In the genomic region with DNA sequence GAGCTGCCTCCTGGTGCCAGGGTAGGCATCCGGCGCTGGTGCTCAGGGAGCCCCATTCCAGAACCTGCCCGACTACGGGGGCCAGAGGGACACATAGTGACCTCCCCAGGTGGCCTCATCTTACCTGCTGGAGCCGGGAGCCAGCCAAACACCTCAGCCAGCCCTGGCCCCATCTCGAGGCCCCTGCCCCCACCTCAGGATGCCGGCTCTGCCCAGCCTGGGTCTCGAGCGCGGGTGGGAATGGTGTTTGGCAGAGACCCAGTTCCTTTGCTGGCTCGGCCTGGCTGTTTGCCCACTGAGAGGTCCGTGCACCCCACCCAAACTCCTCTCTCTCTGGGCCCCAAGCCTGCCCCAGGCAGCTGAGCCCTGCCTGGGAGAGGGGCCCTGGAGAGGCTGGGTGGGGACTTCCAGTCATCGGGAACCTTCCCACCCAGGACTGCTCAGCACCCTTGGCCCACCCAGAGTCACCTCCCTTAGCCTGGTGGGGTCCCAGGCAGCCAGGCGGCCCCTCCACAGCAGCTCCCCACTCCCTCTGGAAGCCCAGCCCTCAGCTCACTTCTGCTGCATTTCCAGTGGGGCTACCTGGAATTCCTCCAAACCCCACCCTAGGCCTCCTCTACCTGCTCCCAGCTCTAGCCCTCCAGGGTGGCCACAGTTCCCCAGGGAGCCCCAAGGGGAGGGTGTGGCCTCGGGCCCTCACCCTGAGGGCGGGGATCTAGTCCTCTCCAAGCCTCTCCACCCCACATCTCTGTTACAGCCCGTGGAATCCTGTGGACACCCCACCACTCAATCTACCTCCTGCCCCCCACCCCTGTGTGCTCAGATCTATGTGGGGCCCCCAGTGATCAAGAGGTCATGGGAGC, we compare ENCODE assay signal across 3 cellular contexts.
A peak's percentile ranks its signal among the peaks of the same experiment; 100 is the strongest.
TF ChIP-seq lines count a peak whose summit lies in the region.

No MANE protein-coding gene starts in this region.

TF ChIP-seq in A549, 52 proteins besides CTCF, POLR2A, EP300 and RAD21:
- TF ChIP-seq PHF8 (IDR thresholded peaks at IDR 0.05; ENCODE audit: borderline replicate concordance, low read depth): no peak
- TF ChIP-seq ESRRA (IDR thresholded peaks at IDR 0.05; ENCODE audit: borderline replicate concordance, low read length): no peak
- no peak for TF ChIP-seq EHF (CRISPR knock-in tag; IDR thresholded peaks at IDR 0.05)
- no peak for TF ChIP-seq TP53 (CRISPR knock-in tag; IDR thresholded peaks at IDR 0.05)
- TF ChIP-seq, protein P1, sequence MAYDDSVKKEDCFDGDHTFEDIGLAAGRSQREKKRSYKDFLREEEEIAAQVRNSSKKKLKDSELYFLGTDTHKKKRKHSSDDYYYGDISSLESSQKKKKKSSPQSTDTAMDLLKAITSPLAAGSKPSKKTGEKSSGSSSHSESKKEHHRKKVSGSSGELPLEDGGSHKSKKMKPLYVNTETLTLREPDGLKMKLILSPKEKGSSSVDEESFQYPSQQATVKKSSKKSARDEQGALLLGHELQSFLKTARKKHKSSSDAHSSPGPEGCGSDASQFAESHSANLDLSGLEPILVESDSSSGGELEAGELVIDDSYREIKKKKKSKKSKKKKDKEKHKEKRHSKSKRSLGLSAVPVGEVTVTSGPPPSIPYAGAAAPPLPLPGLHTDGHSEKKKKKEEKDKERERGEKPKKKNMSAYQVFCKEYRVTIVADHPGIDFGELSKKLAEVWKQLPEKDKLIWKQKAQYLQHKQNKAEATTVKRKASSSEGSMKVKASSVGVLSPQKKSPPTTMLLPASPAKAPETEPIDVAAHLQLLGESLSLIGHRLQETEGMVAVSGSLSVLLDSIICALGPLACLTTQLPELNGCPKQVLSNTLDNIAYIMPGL (CRISPR knock-in tag; IDR thresholded peaks at IDR 0.05; ENCODE audit: borderline replicate concordance): no peak
- TF ChIP-seq BHLHE40 (IDR thresholded peaks at IDR 0.05; ENCODE audit: low read depth, low read length): no peak
- TF ChIP-seq NPAS2 (CRISPR knock-in tag; IDR thresholded peaks at IDR 0.05; ENCODE audit: borderline replicate concordance): no peak
- TF ChIP-seq JUN (IDR thresholded peaks at IDR 0.05): no peak
- no peak for TF ChIP-seq FOSB (CRISPR knock-in tag; IDR thresholded peaks at IDR 0.05)
- TF ChIP-seq, protein P2, sequence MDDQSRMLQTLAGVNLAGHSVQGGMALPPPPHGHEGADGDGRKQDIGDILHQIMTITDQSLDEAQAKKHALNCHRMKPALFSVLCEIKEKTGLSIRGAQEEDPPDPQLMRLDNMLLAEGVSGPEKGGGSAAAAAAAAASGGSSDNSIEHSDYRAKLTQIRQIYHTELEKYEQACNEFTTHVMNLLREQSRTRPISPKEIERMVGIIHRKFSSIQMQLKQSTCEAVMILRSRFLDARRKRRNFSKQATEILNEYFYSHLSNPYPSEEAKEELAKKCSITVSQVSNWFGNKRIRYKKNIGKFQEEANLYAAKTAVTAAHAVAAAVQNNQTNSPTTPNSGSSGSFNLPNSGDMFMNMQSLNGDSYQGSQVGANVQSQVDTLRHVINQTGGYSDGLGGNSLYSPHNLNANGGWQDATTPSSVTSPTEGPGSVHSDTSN (IDR thresholded peaks at IDR 0.05): no peak
- TF ChIP-seq, protein P3, sequence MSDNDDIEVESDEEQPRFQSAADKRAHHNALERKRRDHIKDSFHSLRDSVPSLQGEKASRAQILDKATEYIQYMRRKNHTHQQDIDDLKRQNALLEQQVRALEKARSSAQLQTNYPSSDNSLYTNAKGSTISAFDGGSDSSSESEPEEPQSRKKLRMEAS (IDR thresholded peaks at IDR 0.05): no peak
- no peak for TF ChIP-seq CHD4 (IDR thresholded peaks at IDR 0.05; ENCODE audit: borderline replicate concordance)
- no peak for TF ChIP-seq SREBF2 (IDR thresholded peaks at IDR 0.05)
- no peak for TF ChIP-seq RARB (CRISPR knock-in tag; IDR thresholded peaks at IDR 0.05)
- no peak for TF ChIP-seq GATA3 (IDR thresholded peaks at IDR 0.05; ENCODE audit: borderline replicate concordance)
- TF ChIP-seq, protein P4, sequence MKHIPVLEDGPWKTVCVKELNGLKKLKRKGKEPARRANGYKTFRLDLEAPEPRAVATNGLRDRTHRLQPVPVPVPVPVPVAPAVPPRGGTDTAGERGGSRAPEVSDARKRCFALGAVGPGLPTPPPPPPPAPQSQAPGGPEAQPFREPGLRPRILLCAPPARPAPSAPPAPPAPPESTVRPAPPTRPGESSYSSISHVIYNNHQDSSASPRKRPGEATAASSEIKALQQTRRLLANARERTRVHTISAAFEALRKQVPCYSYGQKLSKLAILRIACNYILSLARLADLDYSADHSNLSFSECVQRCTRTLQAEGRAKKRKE (CRISPR knock-in tag; IDR thresholded peaks at IDR 0.05; ENCODE audit: low read depth): no peak
- no peak for TF ChIP-seq HOXB5 (CRISPR knock-in tag; IDR thresholded peaks at IDR 0.05)
- TF ChIP-seq ZC3H11A (IDR thresholded peaks at IDR 0.05): no peak

TF ChIP-seq in HEK293, 187 proteins besides CTCF, POLR2A, EP300 and RAD21 (continues in another document):
- TF ChIP-seq ZNF423 (tag by site-specific recombination; IDR thresholded peaks at IDR 0.05) (0 out of 2 replicates have a peak, but pooled peaks have one; percentile 28), GLIS2 (tag by site-specific recombination; IDR thresholded peaks at IDR 0.05) (peak; percentile 37; the same call in 1 of the 2 replicates), KLF1 (tag by site-specific recombination; IDR thresholded peaks at IDR 0.05) (peak; percentile 98), GLIS1 (tag by site-specific recombination; IDR thresholded peaks at IDR 0.05) (peak; percentile 50; the same call in 1 of the 2 replicates)
- TF ChIP-seq, protein P5, sequence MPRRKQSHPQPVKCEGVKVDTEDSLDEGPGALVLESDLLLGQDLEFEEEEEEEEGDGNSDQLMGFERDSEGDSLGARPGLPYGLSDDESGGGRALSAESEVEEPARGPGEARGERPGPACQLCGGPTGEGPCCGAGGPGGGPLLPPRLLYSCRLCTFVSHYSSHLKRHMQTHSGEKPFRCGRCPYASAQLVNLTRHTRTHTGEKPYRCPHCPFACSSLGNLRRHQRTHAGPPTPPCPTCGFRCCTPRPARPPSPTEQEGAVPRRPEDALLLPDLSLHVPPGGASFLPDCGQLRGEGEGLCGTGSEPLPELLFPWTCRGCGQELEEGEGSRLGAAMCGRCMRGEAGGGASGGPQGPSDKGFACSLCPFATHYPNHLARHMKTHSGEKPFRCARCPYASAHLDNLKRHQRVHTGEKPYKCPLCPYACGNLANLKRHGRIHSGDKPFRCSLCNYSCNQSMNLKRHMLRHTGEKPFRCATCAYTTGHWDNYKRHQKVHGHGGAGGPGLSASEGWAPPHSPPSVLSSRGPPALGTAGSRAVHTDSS (tag by site-specific recombination; IDR thresholded peaks at IDR 0.05): no peak
- TF ChIP-seq, protein P6, sequence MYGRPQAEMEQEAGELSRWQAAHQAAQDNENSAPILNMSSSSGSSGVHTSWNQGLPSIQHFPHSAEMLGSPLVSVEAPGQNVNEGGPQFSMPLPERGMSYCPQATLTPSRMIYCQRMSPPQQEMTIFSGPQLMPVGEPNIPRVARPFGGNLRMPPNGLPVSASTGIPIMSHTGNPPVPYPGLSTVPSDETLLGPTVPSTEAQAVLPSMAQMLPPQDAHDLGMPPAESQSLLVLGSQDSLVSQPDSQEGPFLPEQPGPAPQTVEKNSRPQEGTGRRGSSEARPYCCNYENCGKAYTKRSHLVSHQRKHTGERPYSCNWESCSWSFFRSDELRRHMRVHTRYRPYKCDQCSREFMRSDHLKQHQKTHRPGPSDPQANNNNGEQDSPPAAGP (tag by site-specific recombination; IDR thresholded peaks at IDR 0.05): peak; percentile 75
- TF ChIP-seq, protein P7, sequence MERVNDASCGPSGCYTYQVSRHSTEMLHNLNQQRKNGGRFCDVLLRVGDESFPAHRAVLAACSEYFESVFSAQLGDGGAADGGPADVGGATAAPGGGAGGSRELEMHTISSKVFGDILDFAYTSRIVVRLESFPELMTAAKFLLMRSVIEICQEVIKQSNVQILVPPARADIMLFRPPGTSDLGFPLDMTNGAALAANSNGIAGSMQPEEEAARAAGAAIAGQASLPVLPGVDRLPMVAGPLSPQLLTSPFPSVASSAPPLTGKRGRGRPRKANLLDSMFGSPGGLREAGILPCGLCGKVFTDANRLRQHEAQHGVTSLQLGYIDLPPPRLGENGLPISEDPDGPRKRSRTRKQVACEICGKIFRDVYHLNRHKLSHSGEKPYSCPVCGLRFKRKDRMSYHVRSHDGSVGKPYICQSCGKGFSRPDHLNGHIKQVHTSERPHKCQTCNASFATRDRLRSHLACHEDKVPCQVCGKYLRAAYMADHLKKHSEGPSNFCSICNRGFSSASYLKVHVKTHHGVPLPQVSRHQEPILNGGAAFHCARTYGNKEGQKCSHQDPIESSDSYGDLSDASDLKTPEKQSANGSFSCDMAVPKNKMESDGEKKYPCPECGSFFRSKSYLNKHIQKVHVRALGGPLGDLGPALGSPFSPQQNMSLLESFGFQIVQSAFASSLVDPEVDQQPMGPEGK (tag by site-specific recombination; IDR thresholded peaks at IDR 0.05): 0 out of 2 replicates have a peak, but pooled peaks have one; percentile 38
- TF ChIP-seq, protein P8, sequence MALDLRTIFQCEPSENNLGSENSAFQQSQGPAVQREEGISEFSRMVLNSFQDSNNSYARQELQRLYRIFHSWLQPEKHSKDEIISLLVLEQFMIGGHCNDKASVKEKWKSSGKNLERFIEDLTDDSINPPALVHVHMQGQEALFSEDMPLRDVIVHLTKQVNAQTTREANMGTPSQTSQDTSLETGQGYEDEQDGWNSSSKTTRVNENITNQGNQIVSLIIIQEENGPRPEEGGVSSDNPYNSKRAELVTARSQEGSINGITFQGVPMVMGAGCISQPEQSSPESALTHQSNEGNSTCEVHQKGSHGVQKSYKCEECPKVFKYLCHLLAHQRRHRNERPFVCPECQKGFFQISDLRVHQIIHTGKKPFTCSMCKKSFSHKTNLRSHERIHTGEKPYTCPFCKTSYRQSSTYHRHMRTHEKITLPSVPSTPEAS (tag by site-specific recombination; IDR thresholded peaks at IDR 0.05): no peak

TF ChIP-seq in H1, 55 proteins besides CTCF, POLR2A, EP300 and RAD21:
- no peak for TF ChIP-seq TBP (IDR thresholded peaks at IDR 0.05; ENCODE audit: low read depth, low read length)
- TF ChIP-seq ASH2L (IDR thresholded peaks at IDR 0.05; ENCODE audit: low read length): no peak
- 0 out of 2 replicates have a peak, but pooled peaks have one; percentile 15 for TF ChIP-seq GABPA (IDR thresholded peaks at IDR 0.05; ENCODE audit: borderline replicate concordance, insufficient read depth, low read length)
- no peak for TF ChIP-seq JUND (IDR thresholded peaks at IDR 0.05; ENCODE audit: low read length)
